In the genomic region with DNA sequence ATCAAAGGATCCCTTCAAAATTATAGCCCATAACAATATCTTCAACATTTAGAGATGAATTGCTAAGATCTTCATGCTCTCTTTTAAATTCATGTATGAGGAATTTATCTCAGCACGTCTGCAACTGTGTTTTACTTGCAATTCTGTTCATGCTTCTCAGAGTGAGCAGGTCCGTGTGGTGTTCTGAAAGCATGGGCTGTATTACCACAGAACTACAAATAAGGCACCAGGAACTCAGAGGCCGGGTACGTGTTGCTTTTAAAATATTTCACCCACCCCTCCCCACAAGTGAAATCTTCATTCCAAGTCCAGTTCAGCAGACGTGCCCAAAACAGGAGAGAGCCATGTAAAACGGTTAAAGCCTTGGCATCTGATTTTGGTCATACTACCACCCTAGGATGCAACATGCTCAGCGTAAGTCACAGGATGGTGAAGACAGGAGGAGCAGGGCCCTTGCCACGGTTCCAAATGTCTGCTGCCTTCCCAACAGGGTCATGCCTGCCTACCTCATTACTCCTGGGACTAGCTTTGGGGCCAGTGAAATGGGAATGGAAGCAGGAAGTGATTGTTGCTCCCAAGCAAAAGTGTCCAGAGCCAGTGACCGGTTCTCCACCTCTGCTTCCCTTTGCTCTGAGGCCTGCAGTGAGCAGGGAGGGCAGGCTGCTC, we compare ENCODE assay signal across 15 cellular contexts.
DNase-seq lines count a peak whose midpoint lies in the region; ATAC-seq and TF ChIP-seq lines count a peak whose summit lies in the region.
"Had no signal": no experiment of that assay in that cellular context is flagged by ENCODE, and none has a peak within 500 bp of the region (broad histone marks: within the 10 kb centered on the region; RNA-seq: fewer than 3 reads in every experiment).

No MANE protein-coding gene starts in this region.

- no peaks in the 10 kb centered on the region for H3K36me3 ChIP-seq in mammary epithelial cell (ENCODE audit: insufficient read depth, low read length)
- H3K36me3 ChIP-seq in mesendoderm (ENCODE audit: control insufficient read depth, insufficient read depth, low read length) = no peaks in the 10 kb centered on the region
- H3K36me3 ChIP-seq in transverse colon = no peaks in the 10 kb centered on the region
- H3K36me3 ChIP-seq: colonic mucosa had no signal

- 80% methylated on average over 8 of the region's 9 CpGs for WGBS in mammary epithelial cell (ENCODE audit: low coverage, missing lambda C conversion rate)
- WGBS in mesendoderm (ENCODE audit: extremely low coverage, insufficient coverage, low lambda C conversion rate) = no CpG with 5 or more reads among the region's 9 CpGs
- 61 to 80% methylated on average over 3 to 9 of the region's 9 CpGs for WGBS in transverse colon (ENCODE audit: low coverage in 1 of 2), 2 donors

- H2AK5ac ChIP-seq in mesendoderm (ENCODE audit: low read length) = peak overlapping the region; percentile 89

- no peak overlapping the region for H3K4me3 Mint-ChIP-seq in MCF 10A (ENCODE audit: unreplicated experiment)
- H3K4me3 Mint-ChIP-seq in effector memory CD8-positive, alpha-beta T cell = no peak overlapping the region
- H3K4me3 Mint-ChIP-seq in activated T-cell treated with anti-CD3 and anti-CD28 coated beads, Interleukin-2, amount 50 U/mL, for 4 hours = no peak overlapping the region
- H3K4me3 Mint-ChIP-seq: stimulated activated effector memory CD8-positive, alpha-beta T cell treated with anti-CD3 and anti-CD28 coated beads, Interleukin-12 subunit alpha, Interleukin-12 subunit beta, amount 100 ng/mL, for 72 hours had no signal

- DNase-seq in MCF 10A (ENCODE audit: unreplicated experiment) (no peak), mammary epithelial cell (no peak), RWPE1 (ENCODE audit: low spot score) (no peak), mesendoderm (no peak), transverse colon (no peak)
- no peak for DNase-seq in central memory CD4-positive, alpha-beta T cell
- DNase-seq in effector memory CD8-positive, alpha-beta T cell = no peak
- DNase-seq in activated T-cell treated with anti-CD3 and anti-CD28 coated beads, Interleukin-2, amount 50 U/mL, for 4 hours = no peak
- DNase-seq: activated CD8-positive, alpha-beta memory T cell treated with anti-CD3 and anti-CD28 coated beads, Interleukin-2, amount 50 U/mL, for 4 hours; colonic mucosa; COR-L47; NCI-H1930; NCI-H446 treated with DMSO at 0.1 percent for 48 hours had no signal

- H2BK15ac ChIP-seq in mesendoderm (replicated peaks; ENCODE audit: low read depth) = no peak overlapping the region

- no peaks in the 10 kb centered on the region for H4K20me1 ChIP-seq in mammary epithelial cell (ENCODE audit: insufficient read depth, low read length)

- TF ChIP-seq EP300 in transverse colon (IDR thresholded peaks at IDR 0.05; ENCODE audit: low read depth) = no peak

- H3K56ac ChIP-seq in mesendoderm (ENCODE audit: low read length) = peak overlapping the region; percentile 80

- POLR2A ChIA-PET in MCF 10A (lab: Yijun Ruan, JAX) = interaction anchor here (0.6 to 8.4 kb wide), 18 partner anchors 10 to 156 kb away, joined by 3 to 126 read pairs (median 8); a partner anchor contains a TSS
- POLR2A ChIA-PET in RWPE1 (lab: Yijun Ruan, JAX; ENCODE audit: low non-redundant PET) = no interaction called here

- no peak for TF ChIP-seq CTCF in MCF 10A (IDR thresholded peaks at IDR 0.05; ENCODE audit: unreplicated experiment)
- TF ChIP-seq CTCF in mammary epithelial cell (conservative IDR thresholded peaks at IDR 0.05 in 1 of 2, IDR thresholded peaks at IDR 0.05 in 1 of 2; ENCODE audit: extremely low read depth in 1 of 2, insufficient read depth in 1 of 2, low read depth in 1 of 2, low read length in 2 of 2) = no peak
- TF ChIP-seq CTCF in RWPE1 (conservative IDR thresholded peaks at IDR 0.05; ENCODE audit: low read depth) = no peak
- TF ChIP-seq CTCF in transverse colon (IDR thresholded peaks at IDR 0.05) = no peak

- H3K23ac ChIP-seq in mesendoderm (ENCODE audit: low read length) = no peak overlapping the region

- H3K4me1 Mint-ChIP-seq in MCF 10A (ENCODE audit: insufficient read depth, unreplicated experiment) = peaks cover 80% of the 10 kb centered on the region
- no peaks in the 10 kb centered on the region for H3K4me1 Mint-ChIP-seq in effector memory CD8-positive, alpha-beta T cell (ENCODE audit: low read depth in 2 of 2)
- H3K4me1 Mint-ChIP-seq in activated T-cell treated with anti-CD3 and anti-CD28 coated beads, Interleukin-2, amount 50 U/mL, for 4 hours (ENCODE audit: low read depth) = no peaks in the 10 kb centered on the region
- H3K4me1 Mint-ChIP-seq: stimulated activated effector memory CD8-positive, alpha-beta T cell treated with anti-CD3 and anti-CD28 coated beads, Interleukin-12 subunit alpha, Interleukin-12 subunit beta, amount 100 ng/mL, for 72 hours had no signal

- H3K79me2 ChIP-seq in mammary epithelial cell (ENCODE audit: insufficient read depth, low read length) = peaks cover 95% of the 10 kb centered on the region
- peaks cover 47% of the 10 kb centered on the region for H3K79me2 ChIP-seq in mesendoderm (ENCODE audit: control insufficient read depth, insufficient read depth, low read length)

- dilution Hi-C loops in mammary epithelial cell (cut with HindIII; ENCODE audit: low sequenced_read_pairs) = no loop called here

- H3K4me3 ChIP-seq in mammary epithelial cell (replicated peaks in 1 of 3; ENCODE audit: insufficient read depth in 1 of 3, low read depth in 2 of 3, low read length in 3 of 3) = no peak overlapping the region
- H3K4me3 ChIP-seq in mesendoderm (ENCODE audit: low read length) = no peak overlapping the region
- no peak overlapping the region for H3K4me3 ChIP-seq in transverse colon
- H3K4me3 ChIP-seq: colonic mucosa had no signal

- ATAC-seq in effector memory CD8-positive, alpha-beta T cell (replicated peaks) = no peak
- no peak for ATAC-seq in activated T-cell treated with anti-CD3 and anti-CD28 coated beads, Interleukin-2, amount 50 U/mL, for 4 hours
- ATAC-seq: activated CD4-positive, CD25-positive, alpha-beta regulatory T cell treated with anti-CD3 and anti-CD28 coated beads, Interleukin-2, amount 50 U/mL, for 24 hours; stimulated activated effector memory CD8-positive, alpha-beta T cell treated with anti-CD3 and anti-CD28 coated beads, Interleukin-12 subunit alpha, Interleukin-12 subunit beta, amount 100 ng/mL, for 72 hours had no signal

- H3K4me1 ChIP-seq in mammary epithelial cell (ENCODE audit: insufficient read depth, low read length) (peaks cover 77% of the 10 kb centered on the region), mesendoderm (ENCODE audit: control insufficient read depth, low read depth, low read length) (peaks cover 31% of the 10 kb centered on the region), transverse colon (peaks cover 0 to 16% (median 0%) of the 10 kb centered on the region in 4 donors)
- H3K4me1 ChIP-seq: colonic mucosa had no signal

- peak overlapping the region; percentile 79 for H2BK5ac ChIP-seq in mesendoderm (ENCODE audit: low read length)

- H3K27ac ChIP-seq in mammary epithelial cell (ENCODE audit: insufficient read depth, low read depth, low read length) = no peak overlapping the region
- H3K27ac ChIP-seq in RWPE1 = peak overlapping the region; percentile 77
- H3K27ac ChIP-seq in mesendoderm (ENCODE audit: low read depth, low read length) = no peak overlapping the region
- peak overlapping the region in 3 of 4 donors; percentile 23 to 38 (median 35) for H3K27ac ChIP-seq in transverse colon
- H3K27ac ChIP-seq: colonic mucosa had no signal

- H2BK120ac ChIP-seq in mesendoderm (ENCODE audit: low read depth, low read length) = no peak overlapping the region

- in situ Hi-C loops in mammary epithelial cell (cut with MboI; ENCODE audit: low sequenced_read_pairs in 2 of 2) = no loop called here
- in situ Hi-C loops in transverse colon (cut with MboI; ENCODE audit: low pct_ligation_motif_present in 1 of 4, low pct_unique_long_range_greater_than_20kb in 1 of 4, low sequenced_read_pairs in 3 of 4) = no loop called here

- TF ChIP-seq POLR2A in transverse colon (IDR thresholded peaks at IDR 0.05) = no peak

- BruUV-seq in MCF 10A (replicated peaks; lab: Mats Ljungman, UMichigan) = no TSS peak
- BruUV-seq in mammary epithelial cell (replicated peaks; lab: Mats Ljungman, UMichigan) = no TSS peak

- H3K9ac ChIP-seq in mammary epithelial cell (ENCODE audit: insufficient read depth, low read length) (no peak overlapping the region), mesendoderm (ENCODE audit: low read length) (peak overlapping the region; percentile 12)

- H3K27ac Mint-ChIP-seq in MCF 10A (ENCODE audit: low read depth, unreplicated experiment) = peak overlapping the region; percentile 80
- H3K27ac Mint-ChIP-seq in effector memory CD8-positive, alpha-beta T cell = no peak overlapping the region
- H3K27ac Mint-ChIP-seq: stimulated activated effector memory CD8-positive, alpha-beta T cell treated with anti-CD3 and anti-CD28 coated beads, Interleukin-12 subunit alpha, Interleukin-12 subunit beta, amount 100 ng/mL, for 72 hours had no signal

- no peaks in the 10 kb centered on the region for H3K9me3 Mint-ChIP-seq in MCF 10A (ENCODE audit: unreplicated experiment)
- H3K9me3 Mint-ChIP-seq in effector memory CD8-positive, alpha-beta T cell = no peaks in the 10 kb centered on the region
- H3K9me3 Mint-ChIP-seq in activated T-cell treated with anti-CD3 and anti-CD28 coated beads, Interleukin-2, amount 50 U/mL, for 4 hours = no peaks in the 10 kb centered on the region
- H3K9me3 Mint-ChIP-seq: stimulated activated effector memory CD8-positive, alpha-beta T cell treated with anti-CD3 and anti-CD28 coated beads, Interleukin-12 subunit alpha, Interleukin-12 subunit beta, amount 100 ng/mL, for 72 hours had no signal

- H3K9me3 ChIP-seq in mammary epithelial cell (replicated peaks; ENCODE audit: insufficient read depth, low read length) (no peaks in the 10 kb centered on the region), transverse colon (no peaks in the 10 kb centered on the region)
- H3K9me3 ChIP-seq: colonic mucosa had no signal

- H3K79me1 ChIP-seq in mesendoderm (ENCODE audit: low read length) = peaks cover 4% of the 10 kb centered on the region

- H3K4me2 ChIP-seq in mammary epithelial cell (ENCODE audit: insufficient read depth, low read depth, low read length) (no peak overlapping the region), mesendoderm (ENCODE audit: low read length) (no peak overlapping the region)

- CTCF ChIA-PET in MCF 10A (lab: Yijun Ruan, JAX) = interaction anchor here (0.6 to 5.4 kb wide), 11 partner anchors 9 to 166 kb away, joined by 3 to 64 read pairs (median 6); no protein-coding TSS in a partner anchor
- CTCF ChIA-PET in mammary epithelial cell (lab: Charles Lee; ENCODE audit: low non-redundant PET) = no interaction called here
- CTCF ChIA-PET in RWPE1 (lab: Yijun Ruan, JAX) = no interaction called here

- H3K27me3 Mint-ChIP-seq in MCF 10A (ENCODE audit: insufficient read depth, unreplicated experiment) = no peaks in the 10 kb centered on the region
- peaks cover 0 to 10% of the 10 kb centered on the region in 2 donors for H3K27me3 Mint-ChIP-seq in effector memory CD8-positive, alpha-beta T cell
- H3K27me3 Mint-ChIP-seq in activated T-cell treated with anti-CD3 and anti-CD28 coated beads, Interleukin-2, amount 50 U/mL, for 4 hours (ENCODE audit: low read depth) = peaks cover 1% of the 10 kb centered on the region

- intact Hi-C loops in MCF 10A (cut with micrococcal nuclease) (loop anchor here (2.0 kb wide), 1 partner anchor 23 kb away; no protein-coding TSS in a partner anchor), mammary epithelial cell (cut with micrococcal nuclease) (no loop called here), transverse colon (cut with DNase I; ENCODE audit: low total_unique reads) (no loop called here)

- H3K4ac ChIP-seq in mesendoderm (ENCODE audit: low read depth, low read length) = peak overlapping the region; percentile 73

- peak overlapping the region; percentile 91 for H3K18ac ChIP-seq in mesendoderm (ENCODE audit: low read length)

- no peaks in the 10 kb centered on the region for H3K27me3 ChIP-seq in mammary epithelial cell (ENCODE audit: insufficient read depth, low read length)
- H3K27me3 ChIP-seq in mesendoderm (ENCODE audit: insufficient read depth, low read length, poor library complexity) = no peaks in the 10 kb centered on the region
- H3K27me3 ChIP-seq in transverse colon = no peaks in the 10 kb centered on the region
- H3K27me3 ChIP-seq: colonic mucosa had no signal

- no peak overlapping the region for H4K8ac ChIP-seq in mesendoderm (ENCODE audit: low read depth, low read length)

- peaks cover 35% of the 10 kb centered on the region for H3K36me3 Mint-ChIP-seq in MCF 10A (ENCODE audit: insufficient read depth, unreplicated experiment)
- no peaks in the 10 kb centered on the region for H3K36me3 Mint-ChIP-seq in effector memory CD8-positive, alpha-beta T cell (ENCODE audit: insufficient read depth)
- H3K36me3 Mint-ChIP-seq in activated T-cell treated with anti-CD3 and anti-CD28 coated beads, Interleukin-2, amount 50 U/mL, for 4 hours (ENCODE audit: insufficient read depth) = no peaks in the 10 kb centered on the region
- H3K36me3 Mint-ChIP-seq: stimulated activated effector memory CD8-positive, alpha-beta T cell treated with anti-CD3 and anti-CD28 coated beads, Interleukin-12 subunit alpha, Interleukin-12 subunit beta, amount 100 ng/mL, for 72 hours had no signal

- H2AFZ ChIP-seq in mammary epithelial cell (ENCODE audit: low read depth, low read length) = no peak overlapping the region

- no peak overlapping the region for H4K5ac ChIP-seq in mesendoderm (ENCODE audit: low read length)

Comparison
In these comparisons a context has a peak if more than half of its experiments do, and no peak if none do; other contexts are left out.
1. H3K27ac ChIP-seq: peak in RWPE1 (single experiment) and transverse colon (3 of 4); none in mammary epithelial cell (single experiment) and mesendoderm (single experiment).